ENCODE assay signal across 8 cellular contexts in the genomic region with DNA sequence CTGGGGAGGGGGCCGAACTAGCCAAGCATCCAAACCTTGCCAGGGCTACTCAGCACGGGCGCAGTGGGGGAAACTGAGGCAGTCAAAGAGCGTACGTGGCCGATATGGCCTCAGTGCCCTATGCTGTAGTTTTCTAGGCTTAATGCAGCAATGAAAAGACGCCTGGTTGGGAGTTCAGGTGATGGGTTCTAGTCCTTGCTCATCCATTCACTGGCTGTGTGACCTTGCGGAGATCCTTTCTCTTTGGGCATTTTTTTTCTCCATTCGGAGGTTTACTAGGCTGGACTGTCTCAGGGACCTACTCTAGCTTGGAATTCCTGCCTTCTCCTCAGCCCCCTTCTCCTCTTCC. TPM values are rescaled to one million over a fixed set of nuclear protein-coding genes. Genes with fewer than 3 reads are reported as not detected.
DNase-seq lines count a peak whose midpoint lies in the region; ATAC-seq and TF ChIP-seq lines count a peak whose summit lies in the region.

No MANE protein-coding gene starts in this region.

- DNase-seq in GM23248 (peak; percentile 22), WERI-Rb-1 (no peak), foreskin keratinocyte (no peak), NOMO-1 (lab: John Stamatoyannopoulos, UW; ENCODE audit: unreplicated experiment in 2 of 2) (no peak), hippocampal formation (lab: John Stamatoyannopoulos, UW) (no peak), NCI-H1694 treated with DMSO at 0.1 percent for 48 hours (lab: John Stamatoyannopoulos, UW) (no peak)
- DNase-seq in activated effector memory CD4-positive, alpha-beta T cell treated with Interleukin-2 at 50 U/mL for 16 hours: no peak

- peaks cover 4% of the 10 kb centered on the region for H3F3A ChIP-seq in GM23248 (ENCODE audit: insufficient read depth)

- H3K9ac ChIP-seq in GM23248 (peak overlapping the region; percentile 99), skeletal muscle tissue (ENCODE audit: low read depth in 1 of 3, low read length in 3 of 3) (peak overlapping the region; percentile 94 to 98 (median 97))

- H3K36me3 ChIP-seq in GM23248 (ENCODE audit: low read depth) (no peaks in the 10 kb centered on the region), WERI-Rb-1 (peaks cover 14% of the 10 kb centered on the region), skeletal muscle tissue (ENCODE audit: control insufficient read depth in 3 of 3, insufficient read depth in 3 of 3, low read length in 3 of 3) (peaks cover 0 to 19% (median 11%) of the 10 kb centered on the region in 3 donors)

- in situ Hi-C loops in GM23248 (cut with MboI): no loop called here

- H4K20me1 ChIP-seq in GM23248 (ENCODE audit: insufficient read depth): no peaks in the 10 kb centered on the region

- H3K4me2 ChIP-seq in GM23248 (ENCODE audit: unreplicated experiment): peak overlapping the region; percentile 96

- H3K27me3 ChIP-seq in GM23248 (replicated peaks; ENCODE audit: insufficient read depth): no peaks in the 10 kb centered on the region
- no peaks in the 10 kb centered on the region for H3K27me3 ChIP-seq in WERI-Rb-1 (ENCODE audit: insufficient read depth, low read depth, severe bottlenecking)
- H3K27me3 ChIP-seq in foreskin keratinocyte: no peaks in the 10 kb centered on the region
- no peaks in the 10 kb centered on the region for H3K27me3 ChIP-seq in skeletal muscle tissue (ENCODE audit: control insufficient read depth in 3 of 3, insufficient read depth in 3 of 3, low read length in 3 of 3)

- H3K9me3 ChIP-seq in GM23248 (ENCODE audit: low read depth) (no peaks in the 10 kb centered on the region), WERI-Rb-1 (ENCODE audit: severe bottlenecking) (no peaks in the 10 kb centered on the region), skeletal muscle tissue (ENCODE audit: control insufficient read depth in 3 of 3, low read length in 3 of 3) (no peaks in the 10 kb centered on the region)

- H3K4me3 ChIP-seq in GM23248 (peak overlapping the region; percentile 98), WERI-Rb-1 (ENCODE audit: low read depth, low read length) (peak overlapping the region; percentile 97), skeletal muscle tissue (ENCODE audit: low read length in 3 of 3) (peak overlapping the region; percentile 98 to 100 (median 100))

- H3K4me1 ChIP-seq in GM23248 (ENCODE audit: insufficient read depth) (peaks cover 16% of the 10 kb centered on the region), foreskin keratinocyte (peaks cover 12% of the 10 kb centered on the region), skeletal muscle tissue (ENCODE audit: control insufficient read depth in 3 of 3, insufficient read depth in 3 of 3, low read length in 3 of 3) (peaks cover 21 to 34% (median 31%) of the 10 kb centered on the region in 3 donors)

- H3K27ac ChIP-seq in GM23248 (peak overlapping the region; percentile 96), WERI-Rb-1 (peak overlapping the region; percentile 96), foreskin keratinocyte (peak overlapping the region; percentile 80), skeletal muscle tissue (ENCODE audit: low read depth, low read length) (peak overlapping the region; percentile 99)

- no peaks in the 10 kb centered on the region for H3K9me2 ChIP-seq in GM23248 (ENCODE audit: insufficient read depth)

- H3K79me2 ChIP-seq in GM23248 (ENCODE audit: insufficient read depth): peaks cover 13% of the 10 kb centered on the region

- H2AFZ ChIP-seq in GM23248: peak overlapping the region; percentile 72

- 6 to 8% methylated on average over 9 of the region's 9 CpGs for WGBS in GM23248 (ENCODE audit: low coverage in 1 of 2, low lambda C conversion rate in 2 of 2, missing lambda C conversion rate in 2 of 2), 2 experiments

- TF ChIP-seq CTCF in WERI-Rb-1 (IDR thresholded peaks at IDR 0.05; ENCODE audit: low read depth, low read length): 0 out of 2 replicates have a peak, but pooled peaks have one; percentile 0
- no peak for TF ChIP-seq CTCF in foreskin keratinocyte (conservative IDR thresholded peaks at IDR 0.05)

- ATAC-seq in foreskin keratinocyte: no peak

RNA-seq across cellular contexts. Expression of gene MTX1, which starts 0.9 kb away (rescaled TPM):
- total RNA-seq in GM23248 (2014; rRNA removed; shearing (Covaris generic)): 39.6 and 61.4 TPM in 2 replicates
- polyA plus RNA-seq in GM23248 (2016; fragmentation: Nextera tagmentation; extraction: Ambion mirVana) (69.2 and 78.6 TPM in 2 replicates), foreskin keratinocyte (92.6 and 97.3 TPM in 2 replicates)
- total RNA-seq in foreskin keratinocyte (71.7 and 72.2 TPM in 2 replicates), skeletal muscle tissue (16.2 TPM)

RNA-seq across cellular contexts. Expression of gene THBS3, which starts 1.6 kb away (rescaled TPM):
- total RNA-seq in GM23248 (2014; rRNA removed; shearing (Covaris generic)): 20.6 and 21.4 TPM in 2 replicates
- polyA plus RNA-seq in GM23248 (2016; fragmentation: Nextera tagmentation; extraction: Ambion mirVana) (14.9 and 16.6 TPM in 2 replicates), foreskin keratinocyte (8.5 and 12.7 TPM in 2 replicates)
- total RNA-seq in foreskin keratinocyte (9.4 and 13.1 TPM in 2 replicates), skeletal muscle tissue (40.2 TPM)

RNA-seq across cellular contexts. Expression of gene TRIM46, which starts 35.7 kb away (rescaled TPM):
- total RNA-seq in GM23248 (2014; rRNA removed; shearing (Covaris generic)): 3.4 TPM in 2 replicates
- polyA plus RNA-seq in GM23248 (2016; fragmentation: Nextera tagmentation; extraction: Ambion mirVana): 1.6 and 2.1 TPM in 2 replicates
- 2.7 and 4.4 TPM in 2 replicates for total RNA-seq in foreskin keratinocyte
- 3.6 and 3.8 TPM in 2 replicates for polyA plus RNA-seq in foreskin keratinocyte
- under 0.01 TPM for total RNA-seq in skeletal muscle tissue

RNA-seq across cellular contexts. Expression of gene KRTCAP2, which starts 36.2 kb away (rescaled TPM):
- 92.7 and 189 TPM in 2 replicates for total RNA-seq in GM23248 (2014; rRNA removed; shearing (Covaris generic))
- 480 and 484 TPM in 2 replicates for polyA plus RNA-seq in GM23248 (2016; fragmentation: Nextera tagmentation; extraction: Ambion mirVana)
- total RNA-seq in foreskin keratinocyte: 176 and 184 TPM in 2 replicates
- polyA plus RNA-seq in foreskin keratinocyte: 274 and 294 TPM in 2 replicates
- 104 TPM for total RNA-seq in skeletal muscle tissue

RNA-seq across cellular contexts. Expression of gene ENTREP3, which starts 45.9 kb away (rescaled TPM):
- 6.4 and 8.0 TPM in 2 replicates for total RNA-seq in GM23248 (2014; rRNA removed; shearing (Covaris generic))
- polyA plus RNA-seq in GM23248 (2016; fragmentation: Nextera tagmentation; extraction: Ambion mirVana) (8.0 TPM in 2 replicates), foreskin keratinocyte (40.0 and 44.8 TPM in 2 replicates)
- total RNA-seq in foreskin keratinocyte (23.4 and 23.6 TPM in 2 replicates), skeletal muscle tissue (2.1 TPM)
